ENCODE assay signal across 8 cellular contexts in the genomic region with DNA sequence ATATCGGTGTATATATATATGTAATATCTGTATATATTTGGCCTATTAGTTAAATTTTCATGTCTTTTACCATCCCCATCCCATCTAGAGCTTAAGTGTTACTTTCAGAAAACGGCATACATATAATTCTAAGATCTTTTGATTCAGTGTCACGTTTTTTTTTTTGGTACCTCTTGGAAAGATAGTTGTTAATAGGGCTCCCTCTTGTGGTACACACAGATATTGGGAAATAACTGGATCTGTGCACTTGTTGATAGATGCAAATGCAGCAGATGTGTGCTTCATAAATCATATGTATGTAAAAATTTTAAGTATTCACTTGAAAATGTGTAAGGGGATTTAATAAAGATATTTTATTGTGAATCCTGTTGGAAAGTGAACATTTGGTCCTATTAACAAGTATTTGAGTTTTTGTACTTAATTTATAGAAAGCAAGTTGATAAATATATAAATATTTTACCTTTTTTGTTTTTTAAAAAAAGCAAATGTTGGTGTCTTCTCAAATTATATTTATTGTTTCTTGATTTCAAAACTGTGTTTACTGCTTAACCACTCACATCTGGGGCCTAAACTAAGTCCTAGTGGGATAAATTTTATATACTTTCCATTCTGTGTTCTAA.
DNase-seq lines count a peak whose midpoint lies in the region; ATAC-seq and TF ChIP-seq lines count a peak whose summit lies in the region.

No MANE protein-coding gene starts in this region.

- CTCF ChIA-PET in CD8-positive, alpha-beta T cell (lab: Charles Lee): interaction anchor here (0.6 to 2.9 kb wide), 17 partner anchors 9 to 1717 kb away, joined by 3 to 11 read pairs (median 3); no protein-coding TSS in a partner anchor
- CTCF ChIA-PET in OCI-LY7 (lab: Charles Lee; ENCODE audit: unreplicated experiment): interaction anchor here (1.6 kb wide), 1 partner anchor 250 kb away, joined by 7 read pairs; no protein-coding TSS in a partner anchor

- H3K79me2 ChIP-seq in OCI-LY7 (ENCODE audit: insufficient read depth, low read depth, low read length): no peaks in the 10 kb centered on the region; the same call in 1 of the 2 replicates

- no peak overlapping the region for H3K27ac ChIP-seq in CD8-positive, alpha-beta T cell (ENCODE audit: low read depth, low read length)
- no peak overlapping the region for H3K27ac ChIP-seq in OCI-LY7 (ENCODE audit: low read depth, low read length, poor library complexity, severe bottlenecking)

- peak; percentile 94 for TF ChIP-seq CTCF in CD8-positive, alpha-beta T cell (IDR thresholded peaks at IDR 0.05)
- TF ChIP-seq CTCF in OCI-LY7 (conservative IDR thresholded peaks at IDR 0.05; ENCODE audit: low read length) (peak; percentile 96), chondrocyte (IDR thresholded peaks at IDR 0.05) (peak; percentile 96), type B pancreatic cell (conservative IDR thresholded peaks at IDR 0.05) (peak; percentile 93)

- H3K4me3 ChIP-seq in CD8-positive, alpha-beta T cell (ENCODE audit: low read depth, low read length): no peak overlapping the region
- H3K4me3 ChIP-seq in OCI-LY7 (ENCODE audit: low read depth, low read length, poor library complexity, severe bottlenecking): no peak overlapping the region

- DNase-seq in CD8-positive, alpha-beta T cell: peak in 1 of 7 experiments; percentile 29
- DNase-seq in LHCN-M2 (ENCODE audit: low read depth): peak; percentile 78
- peak; percentile 86 for DNase-seq in OCI-LY7 (ENCODE audit: low spot score)
- DNase-seq in chondrocyte (ENCODE audit: low spot score): no peak
- DNase-seq in left lobe of liver (ENCODE audit: low spot score): no peak
- DNase-seq in type B pancreatic cell (ENCODE audit: extremely low spot score, unreplicated experiment): no peak

- ATAC-seq in CD8-positive, alpha-beta T cell: peak; percentile 73
- ATAC-seq in GM19023 (IDR thresholded peaks at IDR 0.05; ENCODE audit: unreplicated experiment) (peak; percentile 44), left lobe of liver (peak; percentile 76), HG02938 (IDR thresholded peaks at IDR 0.05; ENCODE audit: unreplicated experiment) (no peak)

- H3K4me1 ChIP-seq in CD8-positive, alpha-beta T cell (ENCODE audit: insufficient read depth, low read length): no peaks in the 10 kb centered on the region
- H3K4me1 ChIP-seq in OCI-LY7 (ENCODE audit: insufficient read depth, low read length, poor library complexity, severe bottlenecking): no peaks in the 10 kb centered on the region

- no peak overlapping the region for H2AFZ ChIP-seq in OCI-LY7 (ENCODE audit: low read length)

- H3K9me3 ChIP-seq in CD8-positive, alpha-beta T cell (ENCODE audit: low read length): no peaks in the 10 kb centered on the region
- H3K9me3 ChIP-seq in OCI-LY7 (ENCODE audit: low read length): no peaks in the 10 kb centered on the region

- no peaks in the 10 kb centered on the region for H3K36me3 ChIP-seq in CD8-positive, alpha-beta T cell (ENCODE audit: insufficient read depth, low read length)
- H3K36me3 ChIP-seq in OCI-LY7 (ENCODE audit: insufficient read depth, low read length): peaks cover 54% of the 10 kb centered on the region

- no peaks in the 10 kb centered on the region for H4K20me1 ChIP-seq in OCI-LY7 (ENCODE audit: insufficient read depth, low read length)

- no peak overlapping the region for H3K4me2 ChIP-seq in OCI-LY7 (ENCODE audit: low read length)

- POLR2A ChIA-PET in CD8-positive, alpha-beta T cell (lab: Charles Lee): no interaction called here
- POLR2A ChIA-PET in OCI-LY7 (lab: Charles Lee): interaction anchor here (0.7 to 2.2 kb wide), 8 partner anchors 12 to 249 kb away, joined by 3 to 8 read pairs (median 4); partner anchors contain the start of gene BMP2K

- peaks cover 2% of the 10 kb centered on the region for H3K4me1 Mint-ChIP-seq in CD8-positive, alpha-beta T cell (ENCODE audit: low read depth)
- peaks cover 6% of the 10 kb centered on the region for H3K4me1 Mint-ChIP-seq in chondrocyte (ENCODE audit: low read depth)
- H3K4me1 Mint-ChIP-seq in type B pancreatic cell (ENCODE audit: unreplicated experiment): no peaks in the 10 kb centered on the region

- H3K27me3 ChIP-seq in CD8-positive, alpha-beta T cell (ENCODE audit: insufficient read depth, low read length): no peaks in the 10 kb centered on the region

- H3K36me3 Mint-ChIP-seq in CD8-positive, alpha-beta T cell: peaks cover 21% of the 10 kb centered on the region
- H3K36me3 Mint-ChIP-seq in chondrocyte (ENCODE audit: low read depth) (peaks cover 8% of the 10 kb centered on the region), type B pancreatic cell (peaks cover 21% of the 10 kb centered on the region)

- H3K9me3 Mint-ChIP-seq in CD8-positive, alpha-beta T cell: no peaks in the 10 kb centered on the region
- no peaks in the 10 kb centered on the region for H3K9me3 Mint-ChIP-seq in chondrocyte (ENCODE audit: low read depth)
- H3K9me3 Mint-ChIP-seq in type B pancreatic cell: no peaks in the 10 kb centered on the region

- no peaks in the 10 kb centered on the region for H3K27me3 Mint-ChIP-seq in CD8-positive, alpha-beta T cell (ENCODE audit: low read depth)
- H3K27me3 Mint-ChIP-seq in chondrocyte (ENCODE audit: low read depth): no peaks in the 10 kb centered on the region
- H3K27me3 Mint-ChIP-seq in type B pancreatic cell: no peaks in the 10 kb centered on the region

- no peak overlapping the region for H3K4me3 Mint-ChIP-seq in CD8-positive, alpha-beta T cell
- no peak overlapping the region for H3K4me3 Mint-ChIP-seq in chondrocyte (ENCODE audit: unreplicated experiment)
- H3K4me3 Mint-ChIP-seq in type B pancreatic cell: peak overlapping the region; percentile 15

- H3K9me2 ChIP-seq in OCI-LY7 (ENCODE audit: insufficient read depth, low read length): no peaks in the 10 kb centered on the region

- intact Hi-C loops in CD8-positive, alpha-beta T cell (cut with DNase I, micrococcal nuclease): loop anchor here (1.0 to 5.0 kb wide), 8 partner anchors 87 to 905 kb away; partner anchors contain the start of gene BMP2K (in 1 of the 2)
- intact Hi-C loops in OCI-LY7 (cut with micrococcal nuclease; ENCODE audit: unreplicated experiment): loop anchor here (1.0 to 2.0 kb wide), 2 partner anchors 88 to 252 kb away; partner anchors contain the start of gene BMP2K

- no peak overlapping the region for H3K27ac Mint-ChIP-seq in CD8-positive, alpha-beta T cell
- H3K27ac Mint-ChIP-seq in chondrocyte (ENCODE audit: unreplicated experiment) (no peak overlapping the region), type B pancreatic cell (no peak overlapping the region)

- BruUV-seq in OCI-LY7 (replicated peaks; lab: Mats Ljungman, UMichigan): no TSS peak

Comparison
In these comparisons a context has a peak if more than half of its experiments do, and no peak if none do; other contexts are left out.
1. DNase-seq: peak in LHCN-M2 (single experiment) and OCI-LY7 (single experiment); none in chondrocyte (single experiment), left lobe of liver (single experiment) and type B pancreatic cell (single experiment).
2. Peak in every context shown above with its lines, with median percentiles within 50 percentile points of each other: CTCF ChIP-seq.